In genomic region chr10:11201911-11202310, GRCh38 we compare ENCODE assay signal across 22 cellular contexts.
DNase-seq lines count a peak whose midpoint lies in the region; ATAC-seq, FAIRE-seq and TF ChIP-seq lines count a peak whose summit lies in the region.
"Had no signal": no experiment of that assay in that cellular context is flagged by ENCODE, and none has a peak within 500 bp of the region (broad histone marks: within the 10 kb centered on the region; RNA-seq: fewer than 3 reads in every experiment).

No MANE protein-coding gene starts in this region.

- no peaks in the 10 kb centered on the region for H3K4me1 ChIP-seq in kidney (ENCODE audit: control insufficient read depth in 1 of 2, insufficient read depth in 1 of 2, low read depth in 1 of 2, low read length in 2 of 2)
- H3K4me1 ChIP-seq: adrenal gland had no signal

- intact Hi-C loops in kidney (cut with DNase I), result no loop called here

- H3K27ac Mint-ChIP-seq in activated naive CD8-positive, alpha-beta T cell, result peak overlapping the region; percentile 97
- no peak overlapping the region for H3K27ac Mint-ChIP-seq in natural killer cell treated with Interleukin-12 subunit alpha and Interleukin-12 subunit beta and Interleukin-15 and Interleukin-18, amount 100 ng/mL, for 72 hours

- H3K27ac ChIP-seq in kidney (ENCODE audit: low read depth in 2 of 2, low read length in 2 of 2), result no peak overlapping the region
- H3K27ac ChIP-seq: 22Rv1, adrenal gland, coronary artery, GM23248, psoas muscle had no signal

- no peaks in the 10 kb centered on the region for H3K9me3 ChIP-seq in kidney (ENCODE audit: control insufficient read depth in 1 of 2, low read length in 2 of 2)
- H3K9me3 ChIP-seq: adrenal gland, psoas muscle had no signal

- H3K4me3 Mint-ChIP-seq in activated naive CD8-positive, alpha-beta T cell, result peak overlapping the region; percentile 9
- H3K4me3 Mint-ChIP-seq in natural killer cell treated with Interleukin-12 subunit alpha and Interleukin-12 subunit beta and Interleukin-15 and Interleukin-18, amount 100 ng/mL, for 72 hours, result peak overlapping the region; percentile 74

- H3K4me3 ChIP-seq in kidney (ENCODE audit: low read length in 2 of 2), result no peak overlapping the region
- H3K4me3 ChIP-seq: adrenal gland, coronary artery, GM23248, psoas muscle had no signal

- FAIRE-seq in kidney (lab: Jason Lieb, UNC), result no peak
- FAIRE-seq: D721Med had no signal

- H3K36me3 ChIP-seq in kidney (ENCODE audit: control insufficient read depth in 1 of 2, insufficient read depth in 2 of 2, low read length in 2 of 2), result no peaks in the 10 kb centered on the region
- H3K36me3 ChIP-seq: adrenal gland had no signal

- TF ChIP-seq CTCF in kidney (IDR thresholded peaks at IDR 0.05; ENCODE audit: borderline replicate concordance, extremely low read depth, insufficient read depth), result no peak

- ATAC-seq in natural killer cell treated with Interleukin-12 subunit alpha and Interleukin-12 subunit beta and Interleukin-15 and Interleukin-18, amount 100 ng/mL, for 72 hours, result no peak
- no peak for ATAC-seq in HG02678 (IDR thresholded peaks at IDR 0.05; ENCODE audit: unreplicated experiment)
- ATAC-seq: left colon, psoas muscle, Right ventricle myocardium inferior had no signal

- H3K36me3 Mint-ChIP-seq in activated naive CD8-positive, alpha-beta T cell, result peaks cover 48% of the 10 kb centered on the region
- H3K36me3 Mint-ChIP-seq in natural killer cell treated with Interleukin-12 subunit alpha and Interleukin-12 subunit beta and Interleukin-15 and Interleukin-18, amount 100 ng/mL, for 72 hours, result peaks cover 80% of the 10 kb centered on the region

- H3K27me3 Mint-ChIP-seq in activated naive CD8-positive, alpha-beta T cell, result no peaks in the 10 kb centered on the region
- no peaks in the 10 kb centered on the region for H3K27me3 Mint-ChIP-seq in natural killer cell treated with Interleukin-12 subunit alpha and Interleukin-12 subunit beta and Interleukin-15 and Interleukin-18, amount 100 ng/mL, for 72 hours

- H3K4me1 Mint-ChIP-seq in activated naive CD8-positive, alpha-beta T cell (ENCODE audit: low read depth), result peaks cover 100% of the 10 kb centered on the region
- H3K4me1 Mint-ChIP-seq in natural killer cell treated with Interleukin-12 subunit alpha and Interleukin-12 subunit beta and Interleukin-15 and Interleukin-18, amount 100 ng/mL, for 72 hours (ENCODE audit: low read depth in 2 of 2), result peaks cover 92 to 100% of the 10 kb centered on the region in 2 donors

- DNase-seq in NCI-H524 (lab: John Stamatoyannopoulos, UW) (peak; percentile 7 to 76), NCI-H524 treated with DMSO at 0.1 percent for 48 hours (lab: John Stamatoyannopoulos, UW) (no peak), DMS 273 (lab: John Stamatoyannopoulos, UW; ENCODE audit: unreplicated experiment) (peak; percentile 77), COLO668 (lab: John Stamatoyannopoulos, UW; ENCODE audit: unreplicated experiment) (no peak), kidney (no peak)
- DNase-seq in natural killer cell treated with Interleukin-12 subunit alpha and Interleukin-12 subunit beta and Interleukin-15 and Interleukin-18, amount 100 ng/mL, for 72 hours (ENCODE audit: low spot score), result no peak
- DNase-seq: activated CD4-positive, alpha-beta T cell treated with anti-CD3 and anti-CD28 coated beads, Interleukin-2, amount 50 U/mL, for 1 hour; adrenal gland; GM23248; left colon; midbrain; NCI-H146; NCI-H748 treated with DMSO at 0.1 percent for 48 hours; psoas muscle; stimulated activated CD4-positive, alpha-beta T cell treated with anti-CD3 and anti-CD28 coated beads, Interleukin-1b, Interleukin-23, amount 100 ng/mL, for 48 hours; trophoblast cell had no signal

- no peak overlapping the region for H3K9ac ChIP-seq in kidney (ENCODE audit: low read length in 2 of 2)
- H3K9ac ChIP-seq: GM23248 had no signal

- peaks cover 9% of the 10 kb centered on the region for H3K9me3 Mint-ChIP-seq in activated naive CD8-positive, alpha-beta T cell (ENCODE audit: low read depth)
- H3K9me3 Mint-ChIP-seq in natural killer cell treated with Interleukin-12 subunit alpha and Interleukin-12 subunit beta and Interleukin-15 and Interleukin-18, amount 100 ng/mL, for 72 hours, result no peaks in the 10 kb centered on the region

Comparison
In these comparisons a context has a peak if more than half of its experiments do, and no peak if none do; other contexts are left out.
1. DNase-seq: peak in NCI-H524 (2 of 2) and DMS 273 (single experiment); none in NCI-H524 treated with DMSO at 0.1 percent for 48 hours (single experiment), natural killer cell treated with Interleukin-12 subunit alpha and Interleukin-12 subunit beta and Interleukin-15 and Interleukin-18, amount 100 ng/mL, for 72 hours (single experiment), COLO668 (single experiment) and kidney (single experiment).